19 cellular contexts compared by ENCODE assay signal in the genomic region with DNA sequence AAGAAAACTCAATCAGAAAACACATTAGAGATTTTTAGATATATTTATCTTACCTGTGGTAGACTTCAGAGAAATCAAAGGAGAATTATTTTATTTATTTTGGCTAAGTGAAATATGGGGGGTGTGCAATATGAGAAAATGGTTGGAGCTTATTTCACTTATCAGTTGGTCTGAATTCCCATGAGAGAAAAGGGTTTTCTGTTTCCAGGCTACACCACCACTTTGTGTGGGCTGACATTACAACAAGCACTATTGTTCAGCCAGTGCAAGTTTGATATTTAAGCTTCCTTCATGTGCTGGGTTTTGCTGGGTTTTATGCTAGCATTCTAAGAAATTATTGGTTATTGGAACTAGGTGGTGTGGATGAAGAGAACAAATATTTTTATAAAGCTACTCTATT. TPM values are rescaled to one million over a fixed set of nuclear protein-coding genes. Genes with fewer than 3 reads are reported as not detected.
"Had no signal": no experiment of that assay in that cellular context is flagged by ENCODE, and none has a peak within 500 bp of the region (broad histone marks: within the 10 kb centered on the region; RNA-seq: fewer than 3 reads in every experiment).

No MANE protein-coding gene starts in this region.

- H3K27ac Mint-ChIP-seq: activated CD4-positive, alpha-beta T cell treated with anti-CD3 and anti-CD28 coated beads for 36 hours; activated naive CD4-positive, alpha-beta T cell treated with anti-CD3 and anti-CD28 coated beads, Interleukin-2, amount 10 ng/mL, durations not matched to agents 7 days and 5 days; activated T-helper 17 cell treated with anti-CD3 and anti-CD28 coated beads, Interleukin-2, amount 50 U/mL, for 72 hours; nephron; stimulated activated naive CD8-positive, alpha-beta T cell treated with anti-CD3 and anti-CD28 coated beads, Interleukin-15, Interleukin-2, amounts not matched to agents 100 ng/mL and 50 ng/mL, for 24 hours had no signal

- H3K9me3 Mint-ChIP-seq: activated T-helper 17 cell treated with anti-CD3 and anti-CD28 coated beads, Interleukin-2, amount 50 U/mL, for 72 hours had no signal

- H3K9me3 ChIP-seq: body of pancreas had no signal

- H3K27me3 Mint-ChIP-seq: activated CD4-positive, alpha-beta T cell treated with anti-CD3 and anti-CD28 coated beads for 36 hours; activated naive CD4-positive, alpha-beta T cell treated with anti-CD3 and anti-CD28 coated beads, Interleukin-2, amount 10 ng/mL, durations not matched to agents 7 days and 5 days; activated T-helper 17 cell treated with anti-CD3 and anti-CD28 coated beads, Interleukin-2, amount 50 U/mL, for 72 hours; stimulated activated naive CD8-positive, alpha-beta T cell treated with anti-CD3 and anti-CD28 coated beads, Interleukin-15, Interleukin-2, amounts not matched to agents 100 ng/mL and 50 ng/mL, for 24 hours had no signal

- H3K4me3 ChIP-seq: body of pancreas, esophagus muscularis mucosa, heart right ventricle, left ventricle myocardium inferior, SJCRH30 had no signal

- H3K4me1 Mint-ChIP-seq: activated naive CD4-positive, alpha-beta T cell treated with anti-CD3 and anti-CD28 coated beads, Interleukin-2, amount 10 ng/mL, durations not matched to agents 7 days and 5 days had no signal

- H3K4me3 Mint-ChIP-seq: activated CD4-positive, alpha-beta T cell treated with anti-CD3 and anti-CD28 coated beads for 36 hours; activated naive CD4-positive, alpha-beta T cell treated with anti-CD3 and anti-CD28 coated beads, Interleukin-2, amount 10 ng/mL, durations not matched to agents 7 days and 5 days; activated T-helper 17 cell treated with anti-CD3 and anti-CD28 coated beads, Interleukin-2, amount 50 U/mL, for 72 hours; nephron; stimulated activated naive CD8-positive, alpha-beta T cell treated with anti-CD3 and anti-CD28 coated beads, Interleukin-15, Interleukin-2, amounts not matched to agents 100 ng/mL and 50 ng/mL, for 24 hours had no signal

- H3K27me3 ChIP-seq: body of pancreas, esophagus muscularis mucosa, foreskin keratinocyte, heart right ventricle, SJCRH30 had no signal

- ATAC-seq: activated CD4-positive, alpha-beta T cell treated with anti-CD3 and anti-CD28 coated beads for 36 hours; activated T-helper 17 cell treated with anti-CD3 and anti-CD28 coated beads, Interleukin-2, amount 50 U/mL, for 72 hours; body of pancreas; foreskin keratinocyte; heart right ventricle had no signal

- DNase-seq: activated CD4-positive, alpha-beta T cell treated with anti-CD3 and anti-CD28 coated beads for 36 hours; activated CD8-positive, alpha-beta memory T cell treated with anti-CD3 and anti-CD28 coated beads for 24 hours; activated naive CD4-positive, alpha-beta T cell treated with anti-CD3 and anti-CD28 coated beads, Interleukin-2, amount 10 ng/mL, durations not matched to agents 7 days and 5 days; activated T-cell treated with anti-CD3 and anti-CD28 coated beads for 4 hours; body of pancreas; foreskin keratinocyte; heart right ventricle; left ventricle myocardium inferior; mesenchymal stem cell; stimulated activated CD4-positive, alpha-beta T cell treated with anti-CD3 and anti-CD28 coated beads, Interleukin-2, amount 100 ng/mL, for 48 hours; SW 1271; T1000; WERI-Rb-1 had no signal

- H3K27ac ChIP-seq: body of pancreas, esophagus muscularis mucosa, foreskin keratinocyte, heart right ventricle, left ventricle myocardium inferior, SJCRH30, WERI-Rb-1 had no signal

- H3K4me1 ChIP-seq: body of pancreas, foreskin keratinocyte had no signal

RNA-seq across cellular contexts. Expression of a gene that starts 37.1 kb away (rescaled TPM):
- total RNA-seq: osteocyte had no signal
